In the genomic region with DNA sequence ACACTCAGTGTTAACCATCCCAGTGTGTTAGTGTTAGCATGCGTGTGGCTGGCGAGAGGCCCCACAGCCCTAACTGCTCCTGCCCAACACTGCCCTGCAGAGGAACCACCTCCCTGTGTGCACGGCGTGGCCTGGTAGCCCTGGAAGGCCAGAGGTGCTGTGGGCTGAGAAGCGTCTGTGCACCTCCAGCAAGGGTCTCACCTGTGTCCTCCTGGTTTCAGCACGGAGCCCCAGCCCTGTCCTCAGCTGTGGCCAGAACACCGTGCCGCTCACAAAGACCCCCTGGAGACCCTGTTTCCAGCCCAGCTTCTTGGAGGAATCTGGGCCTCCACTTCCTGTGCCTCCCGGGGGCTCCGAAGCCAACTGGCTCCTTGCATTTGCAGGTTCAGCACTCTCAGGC, we compare ENCODE assay signal across 17 cellular contexts.
"Had no signal": no experiment of that assay in that cellular context is flagged by ENCODE, and none has a peak within 500 bp of the region (broad histone marks: within the 10 kb centered on the region; RNA-seq: fewer than 3 reads in every experiment).

No MANE protein-coding gene starts in this region.

- ATAC-seq: effector memory CD8-positive, alpha-beta T cell; left colon; left ventricle myocardium superior; stimulated activated naive B cell treated with anti-CD40 and anti-IgM and Interleukin-4, amounts not matched to agents 10 μg/mL and 1 μg/mL and 100 μg/mL, for 72 hours had no signal

- DNase-seq: effector memory CD8-positive, alpha-beta T cell; foreskin melanocyte; kidney; left colon; left ventricle myocardium superior; mesenchymal stem cell; naive B cell; sigmoid colon; stimulated activated CD4-positive, alpha-beta T cell treated with anti-CD3 and anti-CD28 coated beads, Interleukin-2, amount 100 ng/mL, for 24 hours; stimulated activated CD4-positive, alpha-beta T cell treated with anti-CD3 and anti-CD28 coated beads, Interleukin-4, amount 100 ng/mL, for 4 hours; stimulated activated naive B cell treated with anti-CD40 and anti-IgM and Interleukin-4, amounts not matched to agents 10 μg/mL and 1 μg/mL and 100 μg/mL, for 72 hours; thyroid gland; uterus had no signal

- H3K4me3 ChIP-seq: hepatocyte, lung, sigmoid colon, skin epidermis, suprapubic skin, thyroid gland, uterus had no signal

- H3K27ac ChIP-seq: hepatocyte, sigmoid colon, skin epidermis, suprapubic skin, thyroid gland, uterus had no signal
